In genomic region chr3:16404349-16404895, GRCh38 we compare ENCODE assay signal across 19 cellular contexts.
DNase-seq lines count a peak whose midpoint lies in the region; ATAC-seq, FAIRE-seq and TF ChIP-seq lines count a peak whose summit lies in the region.
"Had no signal": no experiment of that assay in that cellular context is flagged by ENCODE, and none has a peak within 500 bp of the region (broad histone marks: within the 10 kb centered on the region; RNA-seq: fewer than 3 reads in every experiment).

No MANE protein-coding gene starts in this region.

- H2BK12ac ChIP-seq in mesenchymal stem cell (ENCODE audit: low read length in 2 of 2): no peak overlapping the region

- no peak overlapping the region for H3K27ac ChIP-seq in mesenchymal stem cell (ENCODE audit: low read length, poor library complexity, severe bottlenecking)
- H3K27ac ChIP-seq in MM.1S (ENCODE audit: low read length): no peak overlapping the region
- no peak overlapping the region for H3K27ac ChIP-seq in breast epithelium
- H3K27ac ChIP-seq: epithelial cell of prostate had no signal

- FAIRE-seq in GM12892 (lab: Jason Lieb, UNC): peak; percentile 60
- FAIRE-seq: H1 had no signal

- no peak overlapping the region for H2BK120ac ChIP-seq in mesenchymal stem cell (ENCODE audit: low read depth, low read length)

- H3K18ac ChIP-seq in mesenchymal stem cell (ENCODE audit: low read depth in 1 of 2, low read length in 2 of 2): no peak overlapping the region

- H3K9me2 ChIP-seq in MM.1S (replicated peaks; ENCODE audit: insufficient read depth, low read length): no peaks in the 10 kb centered on the region

- H3K27me3 ChIP-seq in mesenchymal stem cell (ENCODE audit: control insufficient read depth in 1 of 2, insufficient read depth in 1 of 2, low read length in 2 of 2): no peaks in the 10 kb centered on the region
- H3K27me3 ChIP-seq in MM.1S (replicated peaks; ENCODE audit: insufficient read depth, low read length): no peaks in the 10 kb centered on the region
- no peaks in the 10 kb centered on the region for H3K27me3 ChIP-seq in breast epithelium
- H3K27me3 ChIP-seq: BE2C had no signal

- H3K4me1 ChIP-seq in mesenchymal stem cell (ENCODE audit: control insufficient read depth, insufficient read depth, low read depth, low read length) (peaks cover 32% of the 10 kb centered on the region), MM.1S (ENCODE audit: low read length) (no peaks in the 10 kb centered on the region), breast epithelium (no peaks in the 10 kb centered on the region)
- H3K4me1 ChIP-seq: BE2C had no signal

- H2BK15ac ChIP-seq in mesenchymal stem cell (ENCODE audit: low read depth, poor library complexity, severe bottlenecking): peak overlapping the region; percentile 4

- TF ChIP-seq CTCF in MM.1S (IDR thresholded peaks at IDR 0.05; ENCODE audit: low read length) (no peak), breast epithelium (IDR thresholded peaks at IDR 0.05) (no peak)

- no peak overlapping the region for H4K8ac ChIP-seq in mesenchymal stem cell (ENCODE audit: low read length)

- peaks cover 38% of the 10 kb centered on the region for H3K79me1 ChIP-seq in mesenchymal stem cell (replicated peaks; ENCODE audit: low read length, poor library complexity, severe bottlenecking)

- H3K9ac ChIP-seq in mesenchymal stem cell (ENCODE audit: low read length) (no peak overlapping the region), MM.1S (ENCODE audit: low read length) (no peak overlapping the region)

- H2AK5ac ChIP-seq in mesenchymal stem cell (ENCODE audit: low read length, severe bottlenecking): no peak overlapping the region

- no peak overlapping the region for H3K4me2 ChIP-seq in mesenchymal stem cell (ENCODE audit: low read length, poor library complexity, severe bottlenecking)
- H3K4me2 ChIP-seq in MM.1S (ENCODE audit: low read depth, low read length): no peak overlapping the region

- TF ChIP-seq POLR2A in GM12892 (IDR thresholded peaks at IDR 0.05; ENCODE audit: low read depth, low read length) (no peak), breast epithelium (IDR thresholded peaks at IDR 0.05) (no peak)

- 97% methylated on average over 6 of the region's 6 CpGs for WGBS in mesenchymal stem cell

- intact Hi-C loops in breast epithelium (cut with DNase I; ENCODE audit: low total_unique reads): no loop called here

- no peak overlapping the region for H3K4ac ChIP-seq in mesenchymal stem cell (ENCODE audit: low read depth in 1 of 2, low read length in 2 of 2)

- no peaks in the 10 kb centered on the region for H4K20me1 ChIP-seq in MM.1S (ENCODE audit: insufficient read depth, low read length)

- no peak overlapping the region for H3K14ac ChIP-seq in mesenchymal stem cell (ENCODE audit: low read length in 2 of 2)

- H3F3A ChIP-seq in MM.1S (ENCODE audit: insufficient read depth, low read length): no peaks in the 10 kb centered on the region

- H2AFZ ChIP-seq in mesenchymal stem cell (ENCODE audit: low read depth, low read length) (no peak overlapping the region), MM.1S (ENCODE audit: low read length) (no peak overlapping the region)

- H3K9me3 ChIP-seq in mesenchymal stem cell (ENCODE audit: control insufficient read depth, low read length): no peaks in the 10 kb centered on the region
- no peaks in the 10 kb centered on the region for H3K9me3 ChIP-seq in MM.1S (replicated peaks; ENCODE audit: insufficient read depth, low read length)
- no peaks in the 10 kb centered on the region for H3K9me3 ChIP-seq in breast epithelium
- H3K9me3 ChIP-seq: BE2C had no signal

- peak; percentile 21 for DNase-seq in NCI-H82 (lab: John Stamatoyannopoulos, UW)
- DNase-seq in NCI-H82 treated with DMSO at 0.1 percent for 48 hours (lab: John Stamatoyannopoulos, UW; ENCODE audit: unreplicated experiment): no peak
- no peak for DNase-seq in GM12892 (ENCODE audit: insufficient read length)
- peak; percentile 17 for DNase-seq in SKM-1 treated with dmso at 0.1 percent for 144 hours (lab: John Stamatoyannopoulos, UW; ENCODE audit: unreplicated experiment)
- no peak for DNase-seq in mesenchymal stem cell
- DNase-seq in MM.1S: no peak
- no peak for DNase-seq in breast epithelium (ENCODE audit: low spot score in 2 of 2)
- DNase-seq: 8988T; activated CD4-positive, alpha-beta T cell treated with anti-CD3 and anti-CD28 coated beads, Interleukin-2, amount 50 U/mL, for 48 hours; activated T-cell treated with anti-CD3 and anti-CD28 coated beads, Interleukin-2, amount 50 U/mL, for 48 hours; BE2C; Calu3; left cardiac atrium; NCI-H2171 treated with DMSO at 0.1 percent for 48 hours; RPMI8226; stimulated activated CD4-positive, alpha-beta T cell treated with anti-CD3 and anti-CD28 coated beads, Interleukin-2, amount 100 ng/mL, for 24 hours had no signal

- H3K36me3 ChIP-seq in mesenchymal stem cell (ENCODE audit: control insufficient read depth in 1 of 2, insufficient read depth in 2 of 2, low read depth in 1 of 2, low read length in 2 of 2): peaks cover 19 to 23% of the 10 kb centered on the region in 2 experiments
- H3K36me3 ChIP-seq in MM.1S (replicated peaks; ENCODE audit: insufficient read depth, low read length): no peaks in the 10 kb centered on the region
- H3K36me3 ChIP-seq in breast epithelium: no peaks in the 10 kb centered on the region
- H3K36me3 ChIP-seq: BE2C had no signal

- H3K4me3 ChIP-seq in mesenchymal stem cell (ENCODE audit: insufficient read depth in 1 of 2, low read depth in 1 of 2, low read length in 2 of 2) (no peak overlapping the region), MM.1S (ENCODE audit: low read length) (no peak overlapping the region), breast epithelium (no peak overlapping the region)

- no peak overlapping the region for H3K23ac ChIP-seq in mesenchymal stem cell (ENCODE audit: low read length in 2 of 2)

- H3K79me2 ChIP-seq in MM.1S (ENCODE audit: low read length): no peaks in the 10 kb centered on the region

- H4K91ac ChIP-seq in mesenchymal stem cell (ENCODE audit: low read length): no peak overlapping the region

- ATAC-seq in GM19351 (IDR thresholded peaks at IDR 0.05; ENCODE audit: unreplicated experiment): no peak
- ATAC-seq: left cardiac atrium had no signal

- no peak overlapping the region for H2BK5ac ChIP-seq in mesenchymal stem cell (ENCODE audit: low read depth, low read length, poor library complexity, severe bottlenecking)

Comparison
In these comparisons a context has a peak if more than half of its experiments do, and no peak if none do; other contexts are left out.
1. DNase-seq: peak in NCI-H82 (single experiment) and SKM-1 treated with dmso at 0.1 percent for 144 hours (single experiment); none in NCI-H82 treated with DMSO at 0.1 percent for 48 hours (single experiment), GM12892 (single experiment), mesenchymal stem cell (single experiment), MM.1S (single experiment) and breast epithelium (0 of 2).